ENCODE assay signal across 20 cellular contexts in the genomic region with DNA sequence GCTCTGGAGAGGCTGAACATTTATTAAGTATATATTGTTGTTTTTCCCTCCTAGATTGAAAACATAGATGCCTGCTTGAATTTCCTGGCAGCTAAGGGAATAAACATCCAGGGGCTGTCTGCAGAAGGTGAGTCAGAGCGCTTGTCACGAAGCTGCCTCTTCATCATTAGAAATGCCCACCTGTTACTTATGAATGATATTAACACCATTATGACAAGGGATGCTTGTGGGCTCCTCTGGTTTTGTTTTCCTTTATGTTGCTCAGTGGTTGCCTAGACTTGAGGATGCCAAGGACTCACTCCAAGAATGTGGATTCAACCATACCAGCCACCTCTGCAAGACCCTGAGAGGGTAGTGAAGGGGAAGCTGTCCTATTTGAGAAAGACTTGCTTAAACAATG.
DNase-seq lines count a peak whose midpoint lies in the region; ATAC-seq and TF ChIP-seq lines count a peak whose summit lies in the region.
"Had no signal": no experiment of that assay in that cellular context is flagged by ENCODE, and none has a peak within 500 bp of the region (broad histone marks: within the 10 kb centered on the region; RNA-seq: fewer than 3 reads in every experiment).

No MANE protein-coding gene starts in this region.

- H3K36me3 ChIP-seq in gastrocnemius medialis: no peaks in the 10 kb centered on the region
- H3K36me3 ChIP-seq: esophagus squamous epithelium, prostate gland, vagina had no signal

- no peak for TF ChIP-seq POLR2A in gastrocnemius medialis (IDR thresholded peaks at IDR 0.05)

- TF ChIP-seq CTCF in choroid plexus epithelial cell (conservative IDR thresholded peaks at IDR 0.05; ENCODE audit: low read depth, low read length): no peak
- no peak for TF ChIP-seq CTCF in gastrocnemius medialis (IDR thresholded peaks at IDR 0.05 in 4 of 5, conservative IDR thresholded peaks at IDR 0.05 in 1 of 5)

- intact Hi-C loops in gastrocnemius medialis (cut with DNase I; ENCODE audit: low total_unique reads): loop anchor here (1.0 to 2.0 kb wide), 3 partner anchors 20 to 174 kb away; no protein-coding TSS in a partner anchor
- intact Hi-C loops in posterior cingulate gyrus (cut with DNase I): loop anchor here (5.0 kb wide), 1 partner anchor 37 kb away; no protein-coding TSS in a partner anchor

- H3K27ac ChIP-seq in gastrocnemius medialis: peak overlapping the region; percentile 63 to 79 (median 74)
- H3K27ac ChIP-seq: prostate gland, vagina had no signal

- H3K4me1 ChIP-seq in gastrocnemius medialis: peaks cover 15 to 28% of the 10 kb centered on the region in 2 donors
- H3K4me1 ChIP-seq: prostate gland had no signal

- H3K27me3 ChIP-seq in gastrocnemius medialis: no peaks in the 10 kb centered on the region
- H3K27me3 ChIP-seq: esophagus squamous epithelium, vagina had no signal

- peak; percentile 64 for DNase-seq in NCI-H2107 treated with DMSO at 0.1 percent for 48 hours (lab: John Stamatoyannopoulos, UW; ENCODE audit: unreplicated experiment)
- no peak for DNase-seq in NCI-H2107 (lab: John Stamatoyannopoulos, UW)
- peak; percentile 73 for DNase-seq in NCI-H2196 (lab: John Stamatoyannopoulos, UW; ENCODE audit: unreplicated experiment)
- peak; percentile 30 for DNase-seq in choroid plexus epithelial cell (ENCODE audit: low read depth)
- peak; percentile 14 to 46 for DNase-seq in gastrocnemius medialis
- DNase-seq in posterior cingulate gyrus: no peak
- DNase-seq in activated naive CD4-positive, alpha-beta T cell treated with Interleukin-2 at 50 U/mL for 16 hours: no peak
- DNase-seq: activated CD4-positive, alpha-beta T cell treated with anti-CD3 and anti-CD28 coated beads, Interleukin-2, amount 50 U/mL, for 1 hour; activated naive CD4-positive, alpha-beta T cell treated with anti-CD3 and anti-CD28 coated beads, Interleukin-2, amount 50 U/mL, for 16 hours; CD4-positive, alpha-beta memory T cell; esophagus squamous epithelium; islet precursor cell; NCI-H524; OCI-M1; stimulated activated CD4-positive, alpha-beta T cell treated with anti-CD3 and anti-CD28 coated beads, Interleukin-15, amount 100 ng/mL, for 24 hours; stimulated activated naive CD8-positive, alpha-beta T cell treated with anti-CD3 and anti-CD28 coated beads, Interleukin-15, amount 100 ng/mL, for 72 hours had no signal

- ATAC-seq in gastrocnemius medialis (peak; percentile 84 to 87), GM19351 (IDR thresholded peaks at IDR 0.05; ENCODE audit: unreplicated experiment) (no peak)
- ATAC-seq: natural killer cell treated with Interleukin-12 subunit alpha and Interleukin-12 subunit beta and Interleukin-15 and Interleukin-18, amount 100 ng/mL, for 72 hours; stimulated activated naive CD8-positive, alpha-beta T cell treated with anti-CD3 and anti-CD28 coated beads, Interleukin-15, amount 100 ng/mL, for 72 hours had no signal

- no peaks in the 10 kb centered on the region for H3K9me3 ChIP-seq in gastrocnemius medialis
- H3K9me3 ChIP-seq: esophagus squamous epithelium, prostate gland, vagina had no signal

- in situ Hi-C loops in gastrocnemius medialis (cut with MboI; ENCODE audit: low sequenced_read_pairs in 4 of 4): no loop called here

- H3K4me3 ChIP-seq in choroid plexus epithelial cell (ENCODE audit: low read depth, low read length): no peak overlapping the region
- H3K4me3 ChIP-seq in gastrocnemius medialis: no peak overlapping the region
- H3K4me3 ChIP-seq: esophagus squamous epithelium, prostate gland, vagina had no signal

Comparison
In these comparisons a context has a peak if more than half of its experiments do, and no peak if none do; other contexts are left out.
1. DNase-seq: peak in NCI-H2107 treated with DMSO at 0.1 percent for 48 hours (single experiment), NCI-H2196 (single experiment), choroid plexus epithelial cell (single experiment) and gastrocnemius medialis (2 of 2); none in NCI-H2107 (single experiment), posterior cingulate gyrus (0 of 10) and activated naive CD4-positive, alpha-beta T cell treated with Interleukin-2 at 50 U/mL for 16 hours (single experiment).